ENCODE assay signal across 8 cellular contexts in the genomic region with DNA sequence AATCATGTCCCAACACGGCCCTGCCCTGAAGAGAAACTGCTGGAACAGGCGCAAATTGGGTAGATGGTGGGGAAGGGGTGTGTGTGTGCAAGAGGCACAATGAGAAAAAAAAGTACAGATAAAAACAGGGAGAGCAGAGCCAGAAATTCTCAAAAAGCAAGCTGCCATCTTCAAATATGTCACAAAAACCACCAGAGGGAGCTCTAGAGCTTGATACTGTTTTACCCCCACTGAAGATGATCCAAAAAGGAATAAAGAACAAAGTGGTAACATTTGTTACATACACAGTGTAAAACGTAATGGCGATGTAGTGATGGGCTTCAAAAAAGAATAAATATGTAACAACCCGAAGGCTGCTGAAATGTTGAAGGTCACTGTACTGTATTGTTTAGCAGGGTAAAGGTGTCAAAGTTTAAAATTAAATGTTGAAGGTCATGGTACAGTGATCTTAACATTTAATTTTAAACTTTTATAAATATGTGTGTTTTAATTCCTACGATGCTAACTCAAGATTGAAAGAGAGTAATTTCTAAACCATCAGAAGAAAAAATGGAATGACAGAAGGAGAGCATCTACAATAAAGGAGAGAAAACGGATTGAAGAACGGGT. TPM values are rescaled to one million over a fixed set of nuclear protein-coding genes. Genes with fewer than 3 reads are reported as not detected.
DNase-seq lines count a peak whose midpoint lies in the region; ATAC-seq, FAIRE-seq and TF ChIP-seq lines count a peak whose summit lies in the region.

No MANE protein-coding gene starts in this region.

- DNase-seq in NCI-H2081 (lab: John Stamatoyannopoulos, UW) (peak; percentile 39 to 64), NCI-H2081 treated with DMSO at 0.1 percent for 48 hours (lab: John Stamatoyannopoulos, UW) (no peak), SJCRH30 (peak; percentile 40 to 75), H1 (ENCODE audit: low read depth in 1 of 2, low spot score in 2 of 2) (no peak)

- 90% methylated on average over 8 of the region's 8 CpGs; no CpG with 5 or more reads in 1 of the 2 experiments for WGBS in H1 (ENCODE audit: extremely low coverage in 1 of 2, insufficient coverage in 1 of 2, insufficient read length in 1 of 2, insufficient replicate concordance in 2 of 2, low coverage in 1 of 2, low lambda C conversion rate in 2 of 2, missing lambda C conversion rate in 1 of 2), 2 experiments

- H3K4ac ChIP-seq in H1 (replicated peaks; ENCODE audit: insufficient read length, low read depth, low read length) = no peak overlapping the region

- no peak overlapping the region for H3K4me2 ChIP-seq in H1 (ENCODE audit: insufficient read depth in 1 of 2, low read depth in 2 of 2, low read length in 2 of 2)

- no peak overlapping the region for H2BK12ac ChIP-seq in H1 (ENCODE audit: low read depth, low read length)

- no peak overlapping the region for H2AFZ ChIP-seq in H1 (ENCODE audit: low read length)

- H3K4me1 Mint-ChIP-seq in nephron = peaks cover 18% of the 10 kb centered on the region

- no peaks in the 10 kb centered on the region for H3K9me3 ChIP-seq in SJCRH30 (replicated peaks)
- no peaks in the 10 kb centered on the region for H3K9me3 ChIP-seq in H1 (ENCODE audit: insufficient read depth in 2 of 2, low read depth in 1 of 2, low read length in 1 of 2)

- H4K8ac ChIP-seq in H1 (ENCODE audit: extremely low read depth, insufficient read depth, low read length) = no peak overlapping the region

- H4K5ac ChIP-seq in H1 (ENCODE audit: insufficient read length, low read depth, low read length) = no peak overlapping the region

- FAIRE-seq in H1 (lab: Jason Lieb, UNC) = peak; percentile 70

- no peaks in the 10 kb centered on the region for H3K27me3 Mint-ChIP-seq in nephron (ENCODE audit: low read depth)

- H2AK5ac ChIP-seq in H1 (ENCODE audit: low read depth, low read length) = no peak overlapping the region

- H3K4me3 ChIP-seq in SJCRH30 = no peak overlapping the region
- no peak overlapping the region for H3K4me3 ChIP-seq in H1 (ENCODE audit: extremely low read depth in 1 of 4, insufficient read depth in 2 of 4, low read depth in 3 of 4, low read length in 4 of 4)

- H3K27me3 ChIP-seq in SJCRH30 (no peaks in the 10 kb centered on the region), H1 (replicated peaks in 1 of 4; ENCODE audit: control insufficient read depth in 3 of 4, extremely low read depth in 1 of 4, insufficient read depth in 3 of 4, low read length in 3 of 4) (no peaks in the 10 kb centered on the region)

- no peak overlapping the region for H3K23ac ChIP-seq in H1 (ENCODE audit: insufficient read length)

- H4K91ac ChIP-seq in H1 (replicated peaks; ENCODE audit: insufficient read length, low read length) = no peak overlapping the region

- H3K14ac ChIP-seq in H1 (ENCODE audit: insufficient read length) = no peak overlapping the region

- no peak overlapping the region for H3K27ac ChIP-seq in SJCRH30
- no peak overlapping the region for H3K27ac ChIP-seq in H1 (ENCODE audit: low read depth, low read length)

- CTCF ChIA-PET in H1 (lab: Charles Lee; ENCODE audit: partially characterized antibody) = interaction anchor here (0.6 to 2.7 kb wide), 40 partner anchors 9 to 370 kb away, joined by 3 to 21 read pairs (median 4); partner anchors contain the start of gene TM2D3

- peaks cover 28 to 61% of the 10 kb centered on the region in 2 experiments for H3K79me2 ChIP-seq in H1 (ENCODE audit: control insufficient read depth in 1 of 2, insufficient read depth in 2 of 2, low read length in 2 of 2)

- no peak overlapping the region for H3K27ac Mint-ChIP-seq in nephron

- H3K4me3 Mint-ChIP-seq in nephron = no peak overlapping the region

- peak; percentile 61 to 62 for TF ChIP-seq RAD21 in H1 (IDR thresholded peaks at IDR 0.05 in 1 of 2, conservative IDR thresholded peaks at IDR 0.05 in 1 of 2; ENCODE audit: low read depth in 2 of 2, low read length in 2 of 2)

- H2BK120ac ChIP-seq in H1 (replicated peaks; ENCODE audit: low read depth, low read length) = no peak overlapping the region

- no peak overlapping the region for H2BK5ac ChIP-seq in H1 (ENCODE audit: low read depth, low read length)

- no peak for TF ChIP-seq EP300 in H1 (IDR thresholded peaks at IDR 0.05; ENCODE audit: borderline replicate concordance in 1 of 2, low read depth in 2 of 2, low read length in 2 of 2)

- H3K9ac ChIP-seq in H1 (replicated peaks in 1 of 4; ENCODE audit: extremely low read depth in 1 of 4, low read depth in 3 of 4, low read length in 3 of 4) = no peak overlapping the region

- TF ChIP-seq POLR2A in H1 (IDR thresholded peaks at IDR 0.05; ENCODE audit: control extremely low read depth in 1 of 2, low read depth in 2 of 2, low read length in 2 of 2) = no peak

- H3K36me3 ChIP-seq in SJCRH30 (peaks cover 77% of the 10 kb centered on the region), H1 (ENCODE audit: control insufficient read depth in 2 of 4, insufficient read depth in 4 of 4, low read length in 3 of 4) (peaks cover 24 to 50% (median 35%) of the 10 kb centered on the region in 4 experiments)

- H3K4me1 ChIP-seq in SJCRH30 (0 out of 2 replicates have a peak, but pooled peaks cover 7% of the 10 kb centered on the region), H1 (replicated peaks in 1 of 4; ENCODE audit: control insufficient read depth in 3 of 4, insufficient read depth in 4 of 4, low read length in 3 of 4) (peaks cover 3 to 5% (median 4%) of the 10 kb centered on the region in 4 experiments; a peak in 4 of 7 replicates)

- H3K18ac ChIP-seq in H1 (ENCODE audit: extremely low read depth, low read length) = no peak overlapping the region

- no peak overlapping the region for H2BK20ac ChIP-seq in H1 (ENCODE audit: low read length)

- peak in 2 of 3 experiments; percentile 51 to 55; a peak in 2 of 4 replicates for TF ChIP-seq CTCF in H1 (IDR thresholded peaks at IDR 0.05; ENCODE audit: control extremely low read depth in 1 of 3, insufficient read depth in 1 of 3, low read depth in 1 of 3, low read length in 3 of 3)
- peak; percentile 56 to 60 (median 58) for TF ChIP-seq CTCF in nephron (IDR thresholded peaks at IDR 0.05; ENCODE audit: unreplicated experiment in 3 of 3)

- peaks cover 1% of the 10 kb centered on the region; the same call in 1 of the 2 replicates for H3K23me2 ChIP-seq in H1 (ENCODE audit: low read depth, low read length)

- ATAC-seq in HG03354 (IDR thresholded peaks at IDR 0.05; ENCODE audit: poor library complexity, severe bottlenecking, unreplicated experiment) (peak; percentile 53), HG02884 (IDR thresholded peaks at IDR 0.05; ENCODE audit: unreplicated experiment) (no peak), GM21515 (IDR thresholded peaks at IDR 0.05; ENCODE audit: unreplicated experiment) (no peak)

- no peak overlapping the region for H3K56ac ChIP-seq in H1 (replicated peaks; ENCODE audit: insufficient read length, low read depth, low read length)

- H3K36me3 Mint-ChIP-seq in nephron (ENCODE audit: low read depth) = peaks cover 55% of the 10 kb centered on the region

- H4K20me1 ChIP-seq in H1 (replicated peaks in 1 of 2; ENCODE audit: control insufficient read depth in 1 of 2, insufficient read depth in 2 of 2, low read length in 2 of 2) = peaks cover 9 to 10% of the 10 kb centered on the region in 2 experiments

- POLR2A ChIA-PET in H1 (lab: Charles Lee; ENCODE audit: partially characterized antibody) = interaction anchor here (0.7 kb wide), 1 partner anchor 14 kb away, joined by 3 read pairs; no protein-coding TSS in a partner anchor

- H3K79me1 ChIP-seq in H1 (ENCODE audit: low read depth, low read length) = peaks cover 4% of the 10 kb centered on the region

- no peak overlapping the region for H2BK15ac ChIP-seq in H1 (ENCODE audit: low read length)

- no peaks in the 10 kb centered on the region for H3K9me3 Mint-ChIP-seq in nephron

RNA-seq across cellular contexts. Expression of gene SNRPA1, which starts 6.0 kb away (rescaled TPM):
- 139 and 151 TPM in 2 replicates for total RNA-seq in SJCRH30 (2014; rRNA removed; shearing (Covaris generic))
- 214 and 221 TPM in 2 replicates for total RNA-seq in H1 (2021; fragmentation: NEBNext Ultra II Directional; extraction: Animal tissue kit (Norgen Biotek cat#: 25700))
- 140 and 143 TPM in 2 replicates for polyA plus RNA-seq in H1 (2011; rRNA removed)
- 226 TPM for polyA plus RNA-seq in H1 (2011; cell fraction: cytosol; rRNA removed)
- polyA plus RNA-seq in H1 (2011; cell fraction: nucleus; rRNA removed) = 37.4 TPM
- polyA plus RNA-seq in H1 (2012, experiment 1 of 2) = 168 to 211 TPM (median 174 TPM) in 4 replicates
- polyA plus RNA-seq in H1 (2012, experiment 2 of 2) = 66.1 TPM
- polyA plus RNA-seq in H1 (2013, experiment 1 of 2) = 160 TPM
- polyA plus RNA-seq in H1 (2013, experiment 2 of 2) = 163 TPM
- 46.8 and 53.6 TPM in 2 replicates for polyA minus RNA-seq in H1 (2011; rRNA and poly(A)+ RNA removed)
- 59.4 TPM for polyA minus RNA-seq in H1 (2011; cell fraction: cytosol; rRNA and poly(A)+ RNA removed)
- 34.4 TPM for polyA minus RNA-seq in H1 (2011; cell fraction: nucleus; rRNA and poly(A)+ RNA removed)

RNA-seq across cellular contexts. Expression of gene SELENOS, which starts 11.7 kb away (rescaled TPM):
- 51.0 and 60.1 TPM in 2 replicates for total RNA-seq in SJCRH30 (2014; rRNA removed; shearing (Covaris generic))
- 45.2 and 46.0 TPM in 2 replicates for total RNA-seq in H1 (2021; fragmentation: NEBNext Ultra II Directional; extraction: Animal tissue kit (Norgen Biotek cat#: 25700))
- 31.0 and 45.1 TPM in 2 replicates for polyA plus RNA-seq in H1 (2011; rRNA removed)
- 51.7 TPM for polyA plus RNA-seq in H1 (2011; cell fraction: cytosol; rRNA removed)
- polyA plus RNA-seq in H1 (2011; cell fraction: nucleus; rRNA removed) = 16.3 TPM
- polyA plus RNA-seq in H1 (2012, experiment 1 of 2) = 33.4 to 41.9 TPM (median 36.8 TPM) in 4 replicates
- polyA plus RNA-seq in H1 (2012, experiment 2 of 2) = 35.5 TPM
- 61.0 TPM for polyA plus RNA-seq in H1 (2013, experiment 1 of 2)
- polyA plus RNA-seq in H1 (2013, experiment 2 of 2) = 78.8 TPM
- 16.3 and 16.9 TPM in 2 replicates for polyA minus RNA-seq in H1 (2011; rRNA and poly(A)+ RNA removed)
- 5.7 TPM for polyA minus RNA-seq in H1 (2011; cell fraction: cytosol; rRNA and poly(A)+ RNA removed)
- polyA minus RNA-seq in H1 (2011; cell fraction: nucleus; rRNA and poly(A)+ RNA removed) = 17.3 TPM

RNA-seq across cellular contexts. Expression of gene CHSY1, which starts 37.2 kb away (rescaled TPM):
- total RNA-seq in SJCRH30 (2014; rRNA removed; shearing (Covaris generic)) = 82.3 and 87.1 TPM in 2 replicates
- total RNA-seq in H1 (2021; fragmentation: NEBNext Ultra II Directional; extraction: Animal tissue kit (Norgen Biotek cat#: 25700)) = 60.3 and 60.7 TPM in 2 replicates
- polyA plus RNA-seq in H1 (2011; rRNA removed) = 15.5 and 24.9 TPM in 2 replicates
- 22.3 TPM for polyA plus RNA-seq in H1 (2011; cell fraction: cytosol; rRNA removed)
- 14.3 TPM for polyA plus RNA-seq in H1 (2011; cell fraction: nucleus; rRNA removed)
- polyA plus RNA-seq in H1 (2012, experiment 1 of 2) = 29.7 to 40.6 TPM (median 32.7 TPM) in 4 replicates
- 5.0 TPM for polyA plus RNA-seq in H1 (2012, experiment 2 of 2)
- polyA plus RNA-seq in H1 (2013, experiment 1 of 2) = 66.9 TPM
- 67.9 TPM for polyA plus RNA-seq in H1 (2013, experiment 2 of 2)
- polyA minus RNA-seq in H1 (2011; rRNA and poly(A)+ RNA removed) = 33.5 and 40.4 TPM in 2 replicates
- 26.6 TPM for polyA minus RNA-seq in H1 (2011; cell fraction: cytosol; rRNA and poly(A)+ RNA removed)
- polyA minus RNA-seq in H1 (2011; cell fraction: nucleus; rRNA and poly(A)+ RNA removed) = 25.8 TPM

Comparison
In these comparisons a context has a peak if more than half of its experiments do, and no peak if none do; other contexts are left out.
1. DNase-seq: peak in NCI-H2081 (2 of 2) and SJCRH30 (2 of 2); none in NCI-H2081 treated with DMSO at 0.1 percent for 48 hours (single experiment) and H1 (0 of 2).